8 cellular contexts compared by ENCODE assay signal in the genomic region with DNA sequence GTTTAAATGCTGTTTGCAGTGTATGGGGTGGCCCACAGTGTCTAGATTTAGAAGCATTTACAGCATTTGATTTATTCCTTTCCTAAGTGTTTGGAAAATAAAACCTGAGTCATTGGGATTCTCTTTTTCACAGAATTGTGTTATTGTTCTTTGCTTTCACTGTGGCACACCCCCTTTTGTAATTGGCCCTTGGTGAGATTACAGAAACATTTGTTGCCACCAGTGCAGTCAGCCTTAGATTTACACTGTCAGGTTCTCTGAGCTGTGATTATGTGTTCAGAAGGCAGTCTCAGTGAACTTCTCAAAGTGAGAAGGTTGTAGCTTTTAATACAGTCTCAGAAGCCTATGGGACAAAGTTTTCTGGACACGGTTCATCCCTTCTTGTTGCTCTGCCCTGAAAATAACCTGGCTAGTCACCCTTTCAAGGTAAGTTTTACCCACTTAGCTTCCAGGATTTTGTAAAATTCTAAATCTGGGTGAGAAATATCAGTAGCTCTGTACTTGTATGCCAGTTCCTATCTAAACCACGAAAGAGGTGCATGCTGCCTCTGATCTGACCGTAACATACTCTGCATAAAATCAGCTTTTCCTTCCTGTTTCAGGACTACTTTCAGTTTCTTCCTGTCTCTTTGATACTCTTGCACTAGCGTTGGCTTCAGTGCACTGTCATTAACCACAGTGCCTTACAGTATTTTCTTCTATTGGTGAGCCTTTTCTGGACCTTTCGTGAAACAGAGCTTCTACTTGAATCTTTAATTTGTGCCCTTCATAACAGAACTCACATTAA. TPM values are rescaled to one million over a fixed set of nuclear protein-coding genes. Genes with fewer than 3 reads are reported as not detected.
DNase-seq lines count a peak whose midpoint lies in the region; ATAC-seq lines count a peak whose summit lies in the region.

No MANE protein-coding gene starts in this region.

- no peaks in the 10 kb centered on the region for H3K36me3 ChIP-seq in endocrine pancreas (ENCODE audit: control insufficient read depth, insufficient read depth, low read length)
- no peaks in the 10 kb centered on the region for H3K36me3 ChIP-seq in muscle layer of colon (ENCODE audit: insufficient read depth, low read length)

- no peaks in the 10 kb centered on the region for H3K27me3 Mint-ChIP-seq in T-cell

- POLR2A ChIA-PET in T-cell (lab: Charles Lee): interaction anchor here (0.5 to 2.2 kb wide), 11 partner anchors 11 to 287 kb away, joined by 3 to 14 read pairs (median 4); partner anchors contain the start of gene UTP3 (in 1 of the 2)

- peak overlapping the region; percentile 88 for H3K4me3 ChIP-seq in endocrine pancreas (ENCODE audit: control insufficient read depth, insufficient read depth, low read length)
- H3K4me3 ChIP-seq in muscle layer of colon (ENCODE audit: low read depth in 1 of 2, low read length in 2 of 2): peak overlapping the region in 1 of 2 donors; percentile 54

- H3K9me3 ChIP-seq in endocrine pancreas (ENCODE audit: control insufficient read depth, low read length) (no peaks in the 10 kb centered on the region), muscle layer of colon (ENCODE audit: low read length) (no peaks in the 10 kb centered on the region)

- peak overlapping the region; percentile 66 to 71 (median 70) for H3K4me3 Mint-ChIP-seq in T-cell

- H3K4me1 Mint-ChIP-seq in T-cell: peaks cover 41 to 61% (median 47%) of the 10 kb centered on the region in 3 donors

- H3K27ac Mint-ChIP-seq in T-cell: peak overlapping the region; percentile 93 to 94

- H3K4me1 ChIP-seq in endocrine pancreas (ENCODE audit: control insufficient read depth, insufficient read depth, low read length) (peaks cover 16% of the 10 kb centered on the region), muscle layer of colon (ENCODE audit: insufficient read depth, low read length) (peaks cover 9% of the 10 kb centered on the region)

- H3K27ac ChIP-seq in muscle layer of colon (ENCODE audit: low read depth, low read length): peak overlapping the region; percentile 12

- DNase-seq in EL: peak; percentile 57
- peak in 28 of 34 experiments; percentile 5 to 46 (median 20) for DNase-seq in T-cell
- no peak for DNase-seq in effector CD8-positive, alpha-beta T cell (lab: John Stamatoyannopoulos, UW)
- DNase-seq in NCI-H1417 treated with DMSO at 0.1 percent for 48 hours (lab: John Stamatoyannopoulos, UW): no peak

- ATAC-seq in GM19438 (IDR thresholded peaks at IDR 0.05; ENCODE audit: low read depth, unreplicated experiment): peak; percentile 92
- peak; percentile 89 for ATAC-seq in HG03442 (IDR thresholded peaks at IDR 0.05; ENCODE audit: unreplicated experiment)
- ATAC-seq in T-cell (replicated peaks in 1 of 4): peak; percentile 89 to 94 (median 92)

- H3K9me3 Mint-ChIP-seq in T-cell: no peaks in the 10 kb centered on the region

- H3K9ac ChIP-seq in endocrine pancreas (ENCODE audit: control insufficient read depth, insufficient read depth, low read length) (peak overlapping the region; percentile 67), muscle layer of colon (ENCODE audit: low read length) (peak overlapping the region; percentile 43)

- CTCF ChIA-PET in T-cell (lab: Charles Lee): interaction anchor here (0.5 to 4.3 kb wide), 36 partner anchors 10 to 275 kb away, joined by 3 to 49 read pairs (median 5); partner anchors contain the start of genes RUFY3 (in 2 of the 2), MOB1B (in 1 of the 2) and UTP3 (in 1 of the 2)

- H3K27me3 ChIP-seq in endocrine pancreas (ENCODE audit: control insufficient read depth, insufficient read depth, low read length) (no peaks in the 10 kb centered on the region), muscle layer of colon (ENCODE audit: control insufficient read depth in 1 of 2, insufficient read depth in 2 of 2, low read length in 2 of 2) (no peaks in the 10 kb centered on the region)

- no peaks in the 10 kb centered on the region for H3K36me3 Mint-ChIP-seq in T-cell

RNA-seq across cellular contexts. Expression of gene RUFY3, which starts 12.6 kb away (rescaled TPM):
- total RNA-seq in T-cell: 10 to 100 TPM; 29.8 to 34.1 (median 33.3) TPM

RNA-seq across cellular contexts. Expression of gene UTP3, which starts 46.0 kb away (rescaled TPM):
- 10 to 100 TPM; 15.1 to 34.9 (median 34.0) TPM for total RNA-seq in T-cell

Comparison
In these comparisons a context has a peak if more than half of its experiments do, and no peak if none do; other contexts are left out.
1. DNase-seq: peak in EL (single experiment) and T-cell (28 of 34); none in effector CD8-positive, alpha-beta T cell (single experiment) and NCI-H1417 treated with DMSO at 0.1 percent for 48 hours (single experiment).
2. Peak in every context shown above with its lines, with median percentiles within 50 percentile points of each other: ATAC-seq.